In genomic region chr6:47057830-47058540, GRCh38 we compare ENCODE assay signal across 23 cellular contexts. TPM values are rescaled to one million over a fixed set of nuclear protein-coding genes. Genes with fewer than 3 reads are reported as not detected.
DNase-seq lines count a peak whose midpoint lies in the region; ATAC-seq, FAIRE-seq and TF ChIP-seq lines count a peak whose summit lies in the region.
"Had no signal": no experiment of that assay in that cellular context is flagged by ENCODE, and none has a peak within 500 bp of the region (broad histone marks: within the 10 kb centered on the region; RNA-seq: fewer than 3 reads in every experiment).

No MANE protein-coding gene starts in this region.

- H3K4me3 ChIP-seq in bronchial epithelial cell (ENCODE audit: low read depth, low read length) = no peak overlapping the region
- H3K4me3 ChIP-seq: left ventricle myocardium inferior, transverse colon had no signal

- no peak for TF ChIP-seq CTCF in bronchial epithelial cell (IDR thresholded peaks at IDR 0.05; ENCODE audit: insufficient read depth, low read length, severe bottlenecking)

- no peaks in the 10 kb centered on the region for H3K27me3 ChIP-seq in bronchial epithelial cell (ENCODE audit: control insufficient read depth, insufficient read depth, low read length)
- H3K27me3 ChIP-seq: transverse colon had no signal

- DNase-seq in DMS53 (lab: John Stamatoyannopoulos, UW) (peak; percentile 73), NCI-H2029 (lab: John Stamatoyannopoulos, UW) (peak; percentile 41), bronchial epithelial cell (ENCODE audit: low read depth) (peak; percentile 87), kidney tubule cell (ENCODE audit: low spot score) (peak; percentile 59), activated gamma-delta T cell (lab: John Stamatoyannopoulos, UW) (no peak), T-helper 9 cell (no peak), NCI-H2081 (lab: John Stamatoyannopoulos, UW) (no peak)
- DNase-seq: ACHN; activated CD4-positive, alpha-beta T cell treated with anti-CD3 and anti-CD28 coated beads for 48 hours; activated CD8-positive, alpha-beta memory T cell treated with anti-CD3 and anti-CD28 coated beads, Interleukin-2, amount 50 U/mL, for 48 hours; activated effector memory CD4-positive, alpha-beta T cell treated with anti-CD3 and anti-CD28 coated beads, Interleukin-2, amount 50 U/mL, for 16 hours; amygdala; CD4-positive, alpha-beta memory T cell; left ventricle myocardium inferior; NCI-H526 treated with DMSO at 0.1 percent for 48 hours; right cardiac atrium; stimulated activated naive B cell treated with anti-CD40 and anti-IgM and Interleukin-4, amounts not matched to agents 10 μg/mL and 1 μg/mL and 100 μg/mL, for 72 hours; transverse colon had no signal

- no peak for ATAC-seq in GM21786 (IDR thresholded peaks at IDR 0.05; ENCODE audit: unreplicated experiment)
- ATAC-seq: right cardiac atrium; stimulated activated naive B cell treated with anti-CD40 and anti-IgM and Interleukin-4, amounts not matched to agents 10 μg/mL and 1 μg/mL and 100 μg/mL, for 72 hours had no signal

- no peak for FAIRE-seq in bronchial epithelial cell (lab: Jason Lieb, UNC)
- FAIRE-seq: colon, endometrium, H54, TTC549 had no signal

- no peaks in the 10 kb centered on the region for H3K36me3 ChIP-seq in bronchial epithelial cell (ENCODE audit: control insufficient read depth, insufficient read depth, low read length)
- H3K36me3 ChIP-seq: left ventricle myocardium inferior, transverse colon had no signal

RNA-seq across cellular contexts. Expression of gene ADGRF1, which starts 15.9 kb away (rescaled TPM):
- 5.5 and 10.1 TPM in 2 replicates for total RNA-seq in bronchial epithelial cell
- total RNA-seq: CD4-positive, alpha-beta memory T cell; left ventricle myocardium inferior; right cardiac atrium had no signal

Comparison
In these comparisons a context has a peak if more than half of its experiments do, and no peak if none do; other contexts are left out.
1. DNase-seq: peak in DMS53 (single experiment), NCI-H2029 (single experiment), bronchial epithelial cell (single experiment) and kidney tubule cell (single experiment); none in activated gamma-delta T cell (single experiment), T-helper 9 cell (single experiment) and NCI-H2081 (0 of 2).